27 cellular contexts compared by ENCODE assay signal in the genomic region with DNA sequence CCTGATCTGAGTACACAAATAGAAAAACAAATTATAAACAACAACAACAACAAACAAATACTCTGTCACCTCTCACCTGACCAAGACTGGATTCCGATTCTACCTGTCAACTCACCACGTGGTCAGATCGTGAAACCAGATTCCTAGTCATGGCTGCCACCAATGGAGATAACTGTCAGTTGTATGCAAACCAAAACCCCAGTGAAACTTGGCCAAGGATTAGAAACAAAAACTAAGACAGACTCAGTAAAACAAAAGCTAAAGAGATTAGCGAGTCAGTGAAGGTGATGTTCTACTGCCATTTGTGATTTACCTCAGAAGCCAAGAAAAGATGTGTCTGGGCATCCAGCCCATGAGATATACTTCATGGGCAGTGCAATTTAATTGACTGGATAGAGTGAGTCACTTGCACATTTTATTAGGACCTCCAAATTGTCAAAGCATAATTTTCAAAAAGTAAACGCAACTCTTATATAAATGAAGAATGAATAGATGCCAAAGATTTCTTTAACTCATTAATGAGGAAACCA. TPM values are rescaled to one million over a fixed set of nuclear protein-coding genes. Genes with fewer than 3 reads are reported as not detected.
A peak's percentile ranks its signal among the peaks of the same experiment; 100 is the strongest.
DNase-seq lines count a peak whose midpoint lies in the region; ATAC-seq, FAIRE-seq and TF ChIP-seq lines count a peak whose summit lies in the region.
"Had no signal": no experiment of that assay in that cellular context is flagged by ENCODE, and none has a peak within 500 bp of the region (broad histone marks: within the 10 kb centered on the region; RNA-seq: fewer than 3 reads in every experiment).

No MANE protein-coding gene starts in this region.

- no peak for DNase-seq in left ventricle myocardium inferior
- DNase-seq in Right ventricle myocardium inferior (ENCODE audit: missing footprints), result no peak
- DNase-seq in NCI-H2196 (lab: John Stamatoyannopoulos, UW; ENCODE audit: unreplicated experiment), result peak; percentile 39
- peak; percentile 39 for DNase-seq in astrocyte of the hippocampus (ENCODE audit: low read depth, low spot score)
- DNase-seq in urothelium cell line (ENCODE audit: low spot score), result no peak
- no peak for DNase-seq in stimulated activated CD4-positive, alpha-beta T cell treated with anti-CD3 and anti-CD28 coated beads, Interleukin-4, amount 100 ng/mL, for 4 hours
- DNase-seq in activated CD4-positive, alpha-beta T cell treated with anti-CD3 and anti-CD28 coated beads for 4 hours, result no peak
- no peak for DNase-seq in HuH-7.5 (ENCODE audit: low spot score)
- DNase-seq: ACHN; activated B cell treated with CpG ODN at 0.5 μM for 24 hours; activated CD4-positive, alpha-beta T cell treated with anti-CD3 and anti-CD28 coated beads, Interleukin-2, amount 50 U/mL, for 48 hours; anterior cingulate cortex; caudate nucleus; dermis blood vessel endothelial cell; DND-41; glutamatergic neuron; mesendoderm; NCI-H1417; NCI-H2081 treated with DMSO at 0.1 percent for 48 hours; nucleus accumbens; stimulated activated CD4-positive, alpha-beta T cell treated with anti-CD3 and anti-CD28 coated beads, Interleukin-2, amount 100 ng/mL, for 24 hours; substantia nigra; T1000 had no signal

- no peaks in the 10 kb centered on the region for H3K27me3 ChIP-seq in left ventricle myocardium inferior (ENCODE audit: low read depth)
- H3K27me3 ChIP-seq: BLaER1 had no signal

- peak overlapping the region; percentile 50 for H3K27ac ChIP-seq in left ventricle myocardium inferior (replicated peaks)
- H3K27ac ChIP-seq: BLaER1 had no signal

- H3K4me1 ChIP-seq in left ventricle myocardium inferior, result peaks cover 85% of the 10 kb centered on the region
- H3K4me1 ChIP-seq: BLaER1 had no signal

- H3K36me3 ChIP-seq in left ventricle myocardium inferior, result peaks cover 3% of the 10 kb centered on the region

- no peaks in the 10 kb centered on the region for H3K9me3 ChIP-seq in left ventricle myocardium inferior (replicated peaks)
- H3K9me3 ChIP-seq: BLaER1 had no signal

- intact Hi-C loops in left ventricle myocardium inferior (cut with micrococcal nuclease), result no loop called here
- intact Hi-C loops in Right ventricle myocardium inferior (cut with DNase I), result no loop called here

- TF ChIP-seq CTCF in left ventricle myocardium inferior (IDR thresholded peaks at IDR 0.05; ENCODE audit: borderline replicate concordance), result no peak

- peak; percentile 5 for FAIRE-seq in urothelium cell line (lab: Jason Lieb, UNC)
- FAIRE-seq: endothelial cell of umbilical vein had no signal

- H3K4me3 ChIP-seq in left ventricle myocardium inferior, result no peak overlapping the region
- H3K4me3 ChIP-seq: BLaER1, smooth muscle cell had no signal

- ATAC-seq in Right ventricle myocardium inferior, result no peak
- ATAC-seq: activated naive CD4-positive, alpha-beta T cell treated with anti-CD3 and anti-CD28 coated beads, Interleukin-2, amount 50 U/mL, for 72 hours had no signal

RNA-seq across cellular contexts. Expression of gene PHLDB2, which starts 31.1 kb away (rescaled TPM):
- total RNA-seq in left ventricle myocardium inferior (89.3 TPM), Right ventricle myocardium inferior (127 TPM)

Comparison
In these comparisons a context has a peak if more than half of its experiments do, and no peak if none do; other contexts are left out.
1. DNase-seq: peak in NCI-H2196 (single experiment) and astrocyte of the hippocampus (single experiment); none in left ventricle myocardium inferior (single experiment), Right ventricle myocardium inferior (single experiment), urothelium cell line (single experiment), stimulated activated CD4-positive, alpha-beta T cell treated with anti-CD3 and anti-CD28 coated beads, Interleukin-4, amount 100 ng/mL, for 4 hours (0 of 2), activated CD4-positive, alpha-beta T cell treated with anti-CD3 and anti-CD28 coated beads for 4 hours (0 of 2) and HuH-7.5 (single experiment).